ENCODE assay signal across 17 cellular contexts in the genomic region with DNA sequence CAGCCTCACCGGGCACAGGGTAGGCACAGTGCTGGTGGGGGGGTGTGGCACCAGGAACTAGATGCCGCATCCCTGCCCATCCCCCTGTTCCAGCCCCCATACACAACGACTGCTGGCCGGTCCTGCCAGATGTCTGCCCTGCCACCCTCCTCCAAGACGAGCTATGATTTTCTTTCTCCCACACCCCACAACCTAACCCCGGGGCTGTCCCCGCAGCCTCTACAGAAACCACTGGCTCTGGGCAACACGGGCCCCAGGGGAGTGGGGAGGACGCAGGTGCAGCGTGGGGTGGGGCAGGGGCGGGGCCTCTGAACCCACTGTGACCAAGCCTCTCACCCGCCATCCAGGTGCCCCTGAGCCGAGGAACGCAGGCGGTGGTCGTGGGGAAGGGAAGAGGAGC. TPM values are rescaled to one million over a fixed set of nuclear protein-coding genes. Genes with fewer than 3 reads are reported as not detected.
DNase-seq lines count a peak whose midpoint lies in the region; ATAC-seq and TF ChIP-seq lines count a peak whose summit lies in the region.
"Had no signal": no experiment of that assay in that cellular context is flagged by ENCODE, and none has a peak within 500 bp of the region (broad histone marks: within the 10 kb centered on the region; RNA-seq: fewer than 3 reads in every experiment).

No MANE protein-coding gene starts in this region.

- no peaks in the 10 kb centered on the region for H3K9me2 ChIP-seq in DOHH2 (replicated peaks; ENCODE audit: control insufficient read depth, low read length)

- H3K79me2 ChIP-seq in DOHH2 (ENCODE audit: control insufficient read depth, low read length) = peaks cover 73% of the 10 kb centered on the region

- intact Hi-C loops in CD14-positive monocyte (cut with micrococcal nuclease) = no loop called here

- no peaks in the 10 kb centered on the region for H3K27me3 ChIP-seq in DOHH2 (ENCODE audit: control insufficient read depth, low read length)

- H4K20me1 ChIP-seq in DOHH2 (ENCODE audit: control insufficient read depth, insufficient read depth, low read depth, low read length) = no peaks in the 10 kb centered on the region; the same call in 1 of the 2 replicates

- DNase-seq in activated naive CD8-positive, alpha-beta T cell treated with anti-CD3 and anti-CD28 coated beads, Interleukin-2, amount 50 U/mL, for 24 hours = peak; percentile 50
- DNase-seq in RKO (ENCODE audit: low spot score) (no peak), iPS-NIHi11 (ENCODE audit: low spot score) (no peak), CD14-positive monocyte (ENCODE audit: low spot score) (no peak), coronary artery (ENCODE audit: low spot score) (no peak)
- DNase-seq: activated T-cell treated with anti-CD3 and anti-CD28 coated beads, Interleukin-2, amount 50 U/mL, for 48 hours; Calu3; Kasumi-1; mesendoderm; NCI-H2227 treated with DMSO at 0.1 percent for 48 hours; posterior cingulate gyrus; substantia nigra had no signal

- peak overlapping the region; percentile 93 for H3K4me3 ChIP-seq in DOHH2 (ENCODE audit: low read length)
- H3K4me3 ChIP-seq in coronary artery = no peak overlapping the region
- H3K4me3 ChIP-seq: breast epithelium had no signal

- peaks cover 5% of the 10 kb centered on the region for H3K9me3 Mint-ChIP-seq in activated naive CD8-positive, alpha-beta T cell treated with anti-CD3 and anti-CD28 coated beads, Interleukin-2, amount 50 U/mL, for 24 hours
- peaks cover 6 to 21% (median 12%) of the 10 kb centered on the region in 7 donors for H3K9me3 Mint-ChIP-seq in CD14-positive monocyte

- H3K4me1 ChIP-seq in DOHH2 (ENCODE audit: control insufficient read depth, low read length) = peaks cover 87% of the 10 kb centered on the region
- H3K4me1 ChIP-seq: breast epithelium had no signal

- H3F3A ChIP-seq in DOHH2 (ENCODE audit: control insufficient read depth, insufficient read depth) = peaks cover 26% of the 10 kb centered on the region

- peak overlapping the region; percentile 94 for H3K27ac ChIP-seq in DOHH2 (ENCODE audit: low read depth, low read length)
- H3K27ac ChIP-seq in coronary artery = no peak overlapping the region
- H3K27ac ChIP-seq: breast epithelium, epithelial cell of prostate had no signal

- ATAC-seq in GM18498 (IDR thresholded peaks at IDR 0.05; ENCODE audit: unreplicated experiment) = peak; percentile 41
- peak; percentile 50 for ATAC-seq in HG02885 (IDR thresholded peaks at IDR 0.05; ENCODE audit: poor library complexity, unreplicated experiment)
- peak; percentile 41 for ATAC-seq in activated naive CD8-positive, alpha-beta T cell treated with anti-CD3 and anti-CD28 coated beads, Interleukin-2, amount 50 U/mL, for 24 hours

- H3K27me3 Mint-ChIP-seq in activated naive CD8-positive, alpha-beta T cell treated with anti-CD3 and anti-CD28 coated beads, Interleukin-2, amount 50 U/mL, for 24 hours = no peaks in the 10 kb centered on the region
- peaks cover 0 to 6% (median 0%) of the 10 kb centered on the region in 3 donors for H3K27me3 Mint-ChIP-seq in CD14-positive monocyte (ENCODE audit: low read depth in 3 of 3)

- TF ChIP-seq CTCF in DOHH2 (IDR thresholded peaks at IDR 0.05; ENCODE audit: low read depth, low read length, poor library complexity, severe bottlenecking) (no peak), CD14-positive monocyte (IDR thresholded peaks at IDR 0.05) (no peak), coronary artery (IDR thresholded peaks at IDR 0.05) (no peak)

- no peak overlapping the region for H3K27ac Mint-ChIP-seq in activated naive CD8-positive, alpha-beta T cell treated with anti-CD3 and anti-CD28 coated beads, Interleukin-2, amount 50 U/mL, for 24 hours
- peak overlapping the region in 1 of 7 donors; percentile 46 for H3K27ac Mint-ChIP-seq in CD14-positive monocyte

- H3K4me3 Mint-ChIP-seq in activated naive CD8-positive, alpha-beta T cell treated with anti-CD3 and anti-CD28 coated beads, Interleukin-2, amount 50 U/mL, for 24 hours = peak overlapping the region; percentile 32
- H3K4me3 Mint-ChIP-seq in CD14-positive monocyte = peak overlapping the region in 1 of 2 donors; percentile 47

- H3K36me3 Mint-ChIP-seq in activated naive CD8-positive, alpha-beta T cell treated with anti-CD3 and anti-CD28 coated beads, Interleukin-2, amount 50 U/mL, for 24 hours (ENCODE audit: low read depth) = peaks cover 3% of the 10 kb centered on the region
- H3K36me3 Mint-ChIP-seq in CD14-positive monocyte = peaks cover 0 to 11% of the 10 kb centered on the region in 2 donors

- H3K9me3 ChIP-seq in DOHH2 (ENCODE audit: control insufficient read depth, insufficient read depth, low read length) = no peaks in the 10 kb centered on the region

- H3K36me3 ChIP-seq in DOHH2 (ENCODE audit: control insufficient read depth, low read length) = peaks cover 42% of the 10 kb centered on the region
- H3K36me3 ChIP-seq: breast epithelium had no signal

- H3K4me1 Mint-ChIP-seq in activated naive CD8-positive, alpha-beta T cell treated with anti-CD3 and anti-CD28 coated beads, Interleukin-2, amount 50 U/mL, for 24 hours = peaks cover 49% of the 10 kb centered on the region
- H3K4me1 Mint-ChIP-seq in CD14-positive monocyte = peaks cover 54% of the 10 kb centered on the region

- peak overlapping the region; percentile 99 for H3K4me2 ChIP-seq in DOHH2 (ENCODE audit: low read length)

RNA-seq across cellular contexts. Expression of gene PGLS, which starts 15.5 kb away (rescaled TPM):
- 100 to 1,000 TPM; 141 to 158 TPM for polyA plus RNA-seq in CD14-positive monocyte

RNA-seq across cellular contexts. Expression of gene COLGALT1, which starts 28.5 kb away (rescaled TPM):
- polyA plus RNA-seq in CD14-positive monocyte = 10 to 100 TPM; 66.8 to 68.8 TPM

RNA-seq across cellular contexts. Expression of gene SLC27A1, which starts 56.6 kb away (rescaled TPM):
- polyA plus RNA-seq in CD14-positive monocyte = 10 to 100 TPM; 27.1 to 27.6 TPM
